ENCODE assay signal across 1 cellular context in the genomic region with DNA sequence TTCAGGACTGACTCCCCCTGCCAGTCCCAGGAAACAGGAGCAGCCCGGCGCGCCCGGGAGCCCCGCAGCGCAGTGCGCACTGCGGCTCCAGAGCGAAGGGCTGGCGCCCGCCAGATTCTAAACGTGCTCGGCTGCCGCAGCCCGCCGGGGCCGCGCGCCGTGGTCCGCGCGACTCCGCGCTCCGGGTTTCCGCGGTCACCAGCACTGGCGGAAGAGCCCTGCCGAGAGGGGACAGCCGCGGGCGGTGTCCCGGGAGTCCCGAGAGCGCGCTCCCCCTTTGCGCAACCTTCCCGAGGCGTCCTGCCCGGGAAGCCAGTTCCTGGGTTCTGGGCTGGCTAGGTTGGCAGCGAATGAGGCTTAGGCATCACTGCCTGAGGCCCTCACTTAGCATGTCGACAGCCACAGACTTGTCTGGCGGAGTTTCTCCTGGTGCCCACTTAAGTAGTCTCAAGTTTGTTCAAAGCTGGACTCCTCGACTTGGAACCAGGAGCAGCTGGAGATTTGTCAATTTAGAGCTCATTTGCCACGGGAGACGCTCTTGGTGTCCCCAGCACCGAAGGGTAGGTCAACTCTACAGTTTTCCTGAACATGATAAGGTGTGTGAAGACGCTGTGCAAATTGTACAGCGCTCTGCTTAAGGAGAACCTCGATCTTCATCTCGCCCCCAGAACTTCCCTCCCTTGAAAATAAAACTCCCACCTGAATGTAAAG.
TF ChIP-seq lines count a peak whose summit lies in the region.

No MANE protein-coding gene starts in this region.

TF ChIP-seq in HepG2, 621 proteins besides CTCF, POLR2A, EP300 and RAD21 (continued from another document and continues in another):
- TF ChIP-seq ZNF33A (CRISPR knock-in tag; IDR thresholded peaks at IDR 0.05; ENCODE audit: borderline replicate concordance): 0 out of 2 replicates have a peak, but pooled peaks have one; percentile 71
- TF ChIP-seq ZNF432 (CRISPR knock-in tag; IDR thresholded peaks at IDR 0.05; ENCODE audit: borderline replicate concordance): no peak
- 0 out of 2 replicates have a peak, but pooled peaks have one; percentile 33 for TF ChIP-seq SP2 (CRISPR knock-in tag; IDR thresholded peaks at IDR 0.05)
- TF ChIP-seq RFXAP (CRISPR knock-in tag; IDR thresholded peaks at IDR 0.05; ENCODE audit: borderline replicate concordance): peak; percentile 96
- TF ChIP-seq ZBTB40 (IDR thresholded peaks at IDR 0.05): no peak
- peak; percentile 87 for TF ChIP-seq ZBTB40 (CRISPR knock-in tag; IDR thresholded peaks at IDR 0.05)
- TF ChIP-seq RXRB (CRISPR knock-in tag; IDR thresholded peaks at IDR 0.05; ENCODE audit: borderline replicate concordance): peak; percentile 83
- TF ChIP-seq NFIB (CRISPR knock-in tag; IDR thresholded peaks at IDR 0.05; ENCODE audit: borderline replicate concordance): no peak
- TF ChIP-seq KLF15 (CRISPR knock-in tag; IDR thresholded peaks at IDR 0.05; ENCODE audit: borderline replicate concordance): no peak; the same call in 1 of the 2 replicates
- TF ChIP-seq HNF4A (CRISPR knock-in tag; IDR thresholded peaks at IDR 0.05): peak; percentile 57
- no peak for TF ChIP-seq NCOA5 (CRISPR knock-in tag; IDR thresholded peaks at IDR 0.05)
- no peak for TF ChIP-seq JUNB (CRISPR knock-in tag; IDR thresholded peaks at IDR 0.05; ENCODE audit: borderline replicate concordance)
- TF ChIP-seq RBM39 (IDR thresholded peaks at IDR 0.05; ENCODE audit: low read depth, low read length, poor library complexity, severe bottlenecking): peak; percentile 96
- TF ChIP-seq SRF (IDR thresholded peaks at IDR 0.05; ENCODE audit: low read depth, low read length): no peak
- peak; percentile 92 for TF ChIP-seq ERF (CRISPR knock-in tag; IDR thresholded peaks at IDR 0.05)
- no peak for TF ChIP-seq PCBP2 (optimal IDR thresholded peaks at IDR 0.05; ENCODE audit: low read depth, low read length, poor library complexity, severe bottlenecking)
- TF ChIP-seq MYC (CRISPR knock-in tag; IDR thresholded peaks at IDR 0.05; ENCODE audit: borderline replicate concordance): peak; percentile 98
- no peak for TF ChIP-seq FOXP1 (IDR thresholded peaks at IDR 0.05)
- TF ChIP-seq FOXP1 (CRISPR knock-in tag; IDR thresholded peaks at IDR 0.05): no peak
- peak; percentile 34; the same call in 1 of the 2 replicates for TF ChIP-seq ZMYM3 (CRISPR knock-in tag; IDR thresholded peaks at IDR 0.05)
- no peak for TF ChIP-seq PAWR (CRISPR knock-in tag; IDR thresholded peaks at IDR 0.05; ENCODE audit: borderline replicate concordance)
- TF ChIP-seq SATB2 (CRISPR knock-in tag; IDR thresholded peaks at IDR 0.05): peak; percentile 97; the same call in 1 of the 2 replicates
- peak; percentile 67 for TF ChIP-seq PITX1 (CRISPR knock-in tag; IDR thresholded peaks at IDR 0.05)
- TF ChIP-seq ZNF660 (CRISPR knock-in tag; IDR thresholded peaks at IDR 0.05; ENCODE audit: borderline replicate concordance, low read depth): no peak
- no peak for TF ChIP-seq MLLT10 (CRISPR knock-in tag; IDR thresholded peaks at IDR 0.05)
- TF ChIP-seq NR2F6 (IDR thresholded peaks at IDR 0.05): no peak
- TF ChIP-seq NR2F6 (CRISPR knock-in tag; IDR thresholded peaks at IDR 0.05): peak; percentile 42
- TF ChIP-seq, protein P1, sequence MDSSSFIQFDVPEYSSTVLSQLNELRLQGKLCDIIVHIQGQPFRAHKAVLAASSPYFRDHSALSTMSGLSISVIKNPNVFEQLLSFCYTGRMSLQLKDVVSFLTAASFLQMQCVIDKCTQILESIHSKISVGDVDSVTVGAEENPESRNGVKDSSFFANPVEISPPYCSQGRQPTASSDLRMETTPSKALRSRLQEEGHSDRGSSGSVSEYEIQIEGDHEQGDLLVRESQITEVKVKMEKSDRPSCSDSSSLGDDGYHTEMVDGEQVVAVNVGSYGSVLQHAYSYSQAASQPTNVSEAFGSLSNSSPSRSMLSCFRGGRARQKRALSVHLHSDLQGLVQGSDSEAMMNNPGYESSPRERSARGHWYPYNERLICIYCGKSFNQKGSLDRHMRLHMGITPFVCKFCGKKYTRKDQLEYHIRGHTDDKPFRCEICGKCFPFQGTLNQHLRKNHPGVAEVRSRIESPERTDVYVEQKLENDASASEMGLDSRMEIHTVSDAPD (CRISPR knock-in tag; IDR thresholded peaks at IDR 0.05): peak; percentile 22
- TF ChIP-seq PRDM4 (CRISPR knock-in tag; IDR thresholded peaks at IDR 0.05; ENCODE audit: borderline replicate concordance): no peak; the same call in 1 of the 2 replicates
- TF ChIP-seq KAT2B (IDR thresholded peaks at IDR 0.05; ENCODE audit: borderline replicate concordance, low read depth, low read length): no peak
- no peak for TF ChIP-seq ZNF280D (CRISPR knock-in tag; IDR thresholded peaks at IDR 0.05)
- TF ChIP-seq ZNF510 (CRISPR knock-in tag; IDR thresholded peaks at IDR 0.05; ENCODE audit: low read depth): no peak
- TF ChIP-seq NR2F2 (IDR thresholded peaks at IDR 0.05; ENCODE audit: borderline replicate concordance, low read depth): peak; percentile 42; the same call in 1 of the 2 replicates
- TF ChIP-seq ZNF577 (CRISPR knock-in tag; IDR thresholded peaks at IDR 0.05; ENCODE audit: borderline replicate concordance, low read depth): no peak
- no peak for TF ChIP-seq ZNF207 (IDR thresholded peaks at IDR 0.05; ENCODE audit: borderline replicate concordance)
- TF ChIP-seq, protein P2, sequence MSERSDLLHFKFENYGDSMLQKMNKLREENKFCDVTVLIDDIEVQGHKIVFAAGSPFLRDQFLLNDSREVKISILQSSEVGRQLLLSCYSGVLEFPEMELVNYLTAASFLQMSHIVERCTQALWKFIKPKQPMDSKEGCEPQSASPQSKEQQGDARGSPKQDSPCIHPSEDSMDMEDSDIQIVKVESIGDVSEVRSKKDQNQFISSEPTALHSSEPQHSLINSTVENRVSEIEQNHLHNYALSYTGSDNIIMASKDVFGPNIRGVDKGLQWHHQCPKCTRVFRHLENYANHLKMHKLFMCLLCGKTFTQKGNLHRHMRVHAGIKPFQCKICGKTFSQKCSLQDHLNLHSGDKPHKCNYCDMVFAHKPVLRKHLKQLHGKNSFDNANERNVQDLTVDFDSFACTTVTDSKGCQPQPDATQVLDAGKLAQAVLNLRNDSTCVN (CRISPR knock-in tag; IDR thresholded peaks at IDR 0.05; ENCODE audit: borderline replicate concordance): peak; percentile 71
- TF ChIP-seq ZNF546 (CRISPR knock-in tag; conservative IDR thresholded peaks at IDR 0.05): no peak; the same call in 1 of the 2 replicates
- TF ChIP-seq ZNF30 (CRISPR knock-in tag; IDR thresholded peaks at IDR 0.05): no peak
- no peak for TF ChIP-seq NPAS2 (CRISPR knock-in tag; IDR thresholded peaks at IDR 0.05; ENCODE audit: borderline replicate concordance)
- TF ChIP-seq ZSCAN29 (CRISPR knock-in tag; conservative IDR thresholded peaks at IDR 0.05): peak; percentile 89
